Comparison of ENCODE assay signal across 26 cellular contexts in the genomic region with DNA sequence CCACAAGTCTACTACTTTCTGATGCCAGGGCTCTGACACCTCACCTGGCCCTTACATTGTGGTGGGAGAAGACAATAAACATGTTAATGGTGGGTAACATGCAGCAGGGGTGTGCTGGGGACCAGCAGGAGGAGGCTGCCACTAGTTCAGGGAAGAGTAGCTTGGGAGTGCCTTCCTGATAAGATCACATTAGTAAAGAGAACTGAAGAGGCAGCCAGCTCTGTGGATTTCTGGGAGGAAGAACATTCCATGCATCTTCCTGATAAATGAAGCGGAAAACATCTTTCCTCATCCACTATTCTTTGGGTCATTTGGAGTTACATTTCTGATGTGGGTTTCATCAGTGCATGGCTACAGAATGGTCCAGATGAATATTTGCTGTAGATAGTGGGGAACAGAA. TPM values are rescaled to one million over a fixed set of nuclear protein-coding genes. Genes with fewer than 3 reads are reported as not detected.
DNase-seq lines count a peak whose midpoint lies in the region; ATAC-seq and TF ChIP-seq lines count a peak whose summit lies in the region.
"Had no signal": no experiment of that assay in that cellular context is flagged by ENCODE, and none has a peak within 500 bp of the region (broad histone marks: within the 10 kb centered on the region; RNA-seq: fewer than 3 reads in every experiment).

No MANE protein-coding gene starts in this region.

- DNase-seq in M059J (ENCODE audit: low read depth) (peak; percentile 56), astrocyte of the cerebellum (ENCODE audit: low read depth) (peak; percentile 62), islet precursor cell (peak; percentile 66), renal cortical epithelial cell (ENCODE audit: low read depth) (peak; percentile 56), HCEC 1CT (no peak)
- DNase-seq: Calu3; CD8-positive, alpha-beta memory T cell; DMS79 treated with DMSO at 0.1 percent for 48 hours; Karpas-422; MV-4-11; NCI-H1105; NCI-H1436 treated with DMSO at 0.1 percent for 48 hours; NCI-H187 treated with DMSO at 0.1 percent for 48 hours; NCI-H2107; NCI-H524 treated with DMSO at 0.1 percent for 48 hours; NCI-H774; NK-92 treated with Interleukin-12 subunit alpha and Interleukin-12 subunit beta, amount 100 ng/mL, for 24 hours; PC-9; Right ventricle myocardium superior had no signal

- no peak overlapping the region for H3K4me3 ChIP-seq in astrocyte of the cerebellum (ENCODE audit: low read depth, low read length)
- H3K4me3 ChIP-seq: A549, PC-9, SJSA1 had no signal

- in situ Hi-C loops in astrocyte of the cerebellum (cut with HindIII; ENCODE audit: low sequenced_read_pairs): no loop called here

- ATAC-seq in HG02610 (IDR thresholded peaks at IDR 0.05; ENCODE audit: unreplicated experiment) (no peak), HG03108 (IDR thresholded peaks at IDR 0.05; ENCODE audit: unreplicated experiment) (no peak)
- ATAC-seq: A549, HCT116, HepG2 had no signal

- no peak for TF ChIP-seq CTCF in astrocyte of the cerebellum (IDR thresholded peaks at IDR 0.05; ENCODE audit: low read depth, low read length, missing control alignments)

RNA-seq across cellular contexts. Expression of gene RNF150, which starts 9.0 kb away (rescaled TPM):
- 1.8 and 4.0 TPM in 2 replicates for total RNA-seq in M059J (2014; rRNA removed; shearing (Covaris generic))
- total RNA-seq in renal cortical epithelial cell: 2.1 and 15.5 TPM in 2 replicates
- total RNA-seq: B cell; CD8-positive, alpha-beta memory T cell had no signal
